ENCODE assay signal across 1 cellular context in genomic region chr4:151114338-151114737, GRCh38.
TF ChIP-seq lines count a peak whose summit lies in the region.

No MANE protein-coding gene starts in this region.

TF ChIP-seq in GM23338, 12 proteins besides CTCF, POLR2A, EP300 and RAD21:
- TF ChIP-seq REST (IDR thresholded peaks at IDR 0.05; ENCODE audit: unreplicated experiment) (no peak), JUNB (IDR thresholded peaks at IDR 0.05; ENCODE audit: unreplicated experiment) (no peak), ZNF114 (CRISPR knock-in tag; IDR thresholded peaks at IDR 0.05) (no peak), STAT1 (IDR thresholded peaks at IDR 0.05; ENCODE audit: unreplicated experiment) (no peak), EZH2 (IDR thresholded peaks at IDR 0.05; ENCODE audit: low read depth, unreplicated experiment) (no peak), NANOG (IDR thresholded peaks at IDR 0.05; ENCODE audit: borderline replicate concordance) (no peak), CREB1 (CRISPR knock-in tag; IDR thresholded peaks at IDR 0.05; ENCODE audit: low read depth) (no peak), ZNF462 (CRISPR knock-in tag; IDR thresholded peaks at IDR 0.05) (no peak)
